1 cellular context compared by ENCODE assay signal in genomic region chr17:61514491-61514890, GRCh38.
TF ChIP-seq lines count a peak whose summit lies in the region.

No MANE protein-coding gene starts in this region.

TF ChIP-seq in HEK293, 187 proteins besides CTCF, POLR2A, EP300 and RAD21 (continued from another document):
- TF ChIP-seq, protein P1, sequence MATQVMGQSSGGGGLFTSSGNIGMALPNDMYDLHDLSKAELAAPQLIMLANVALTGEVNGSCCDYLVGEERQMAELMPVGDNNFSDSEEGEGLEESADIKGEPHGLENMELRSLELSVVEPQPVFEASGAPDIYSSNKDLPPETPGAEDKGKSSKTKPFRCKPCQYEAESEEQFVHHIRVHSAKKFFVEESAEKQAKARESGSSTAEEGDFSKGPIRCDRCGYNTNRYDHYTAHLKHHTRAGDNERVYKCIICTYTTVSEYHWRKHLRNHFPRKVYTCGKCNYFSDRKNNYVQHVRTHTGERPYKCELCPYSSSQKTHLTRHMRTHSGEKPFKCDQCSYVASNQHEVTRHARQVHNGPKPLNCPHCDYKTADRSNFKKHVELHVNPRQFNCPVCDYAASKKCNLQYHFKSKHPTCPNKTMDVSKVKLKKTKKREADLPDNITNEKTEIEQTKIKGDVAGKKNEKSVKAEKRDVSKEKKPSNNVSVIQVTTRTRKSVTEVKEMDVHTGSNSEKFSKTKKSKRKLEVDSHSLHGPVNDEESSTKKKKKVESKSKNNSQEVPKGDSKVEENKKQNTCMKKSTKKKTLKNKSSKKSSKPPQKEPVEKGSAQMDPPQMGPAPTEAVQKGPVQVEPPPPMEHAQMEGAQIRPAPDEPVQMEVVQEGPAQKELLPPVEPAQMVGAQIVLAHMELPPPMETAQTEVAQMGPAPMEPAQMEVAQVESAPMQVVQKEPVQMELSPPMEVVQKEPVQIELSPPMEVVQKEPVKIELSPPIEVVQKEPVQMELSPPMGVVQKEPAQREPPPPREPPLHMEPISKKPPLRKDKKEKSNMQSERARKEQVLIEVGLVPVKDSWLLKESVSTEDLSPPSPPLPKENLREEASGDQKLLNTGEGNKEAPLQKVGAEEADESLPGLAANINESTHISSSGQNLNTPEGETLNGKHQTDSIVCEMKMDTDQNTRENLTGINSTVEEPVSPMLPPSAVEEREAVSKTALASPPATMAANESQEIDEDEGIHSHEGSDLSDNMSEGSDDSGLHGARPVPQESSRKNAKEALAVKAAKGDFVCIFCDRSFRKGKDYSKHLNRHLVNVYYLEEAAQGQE (tag by site-specific recombination; IDR thresholded peaks at IDR 0.05) = no peak
TF ChIP-seq in HEK293: peak in this region for 1.
